20 cellular contexts compared by ENCODE assay signal in genomic region chr2:174780871-174781270, GRCh38. TPM values are rescaled to one million over a fixed set of nuclear protein-coding genes. Genes with fewer than 3 reads are reported as not detected.
"Had no signal": no experiment of that assay in that cellular context is flagged by ENCODE, and none has a peak within 500 bp of the region (broad histone marks: within the 10 kb centered on the region; RNA-seq: fewer than 3 reads in every experiment).

No MANE protein-coding gene starts in this region.

- H3K36me3 Mint-ChIP-seq: activated naive CD4-positive, alpha-beta T cell treated with anti-CD3 and anti-CD28 coated beads, Interleukin-2, amount 50 U/mL, for 24 hours; immature natural killer cell; T-cell had no signal

- H3K4me3 Mint-ChIP-seq: activated CD4-positive, alpha-beta T cell treated with anti-CD3 and anti-CD28 coated beads for 36 hours; activated naive CD4-positive, alpha-beta T cell treated with anti-CD3 and anti-CD28 coated beads, Interleukin-2, amount 50 U/mL, for 24 hours; immature natural killer cell; nephron; T-cell had no signal

- H3K9me3 ChIP-seq: esophagus squamous epithelium, ovary, tibial artery, uterus had no signal

- H3K4me3 ChIP-seq: esophagus squamous epithelium, lung, ovary, tibial artery, uterus had no signal

- H3K27ac ChIP-seq: esophagus squamous epithelium, foreskin keratinocyte, ovary, tibial artery, uterus, VCaP had no signal

- ATAC-seq: activated CD4-positive, alpha-beta T cell treated with anti-CD3 and anti-CD28 coated beads for 36 hours; foreskin keratinocyte; left cardiac atrium; T-cell had no signal

- H3K27me3 Mint-ChIP-seq: activated CD4-positive, alpha-beta T cell treated with anti-CD3 and anti-CD28 coated beads for 36 hours; activated naive CD4-positive, alpha-beta T cell treated with anti-CD3 and anti-CD28 coated beads, Interleukin-2, amount 50 U/mL, for 24 hours; T-cell had no signal

- H3K27ac Mint-ChIP-seq: activated CD4-positive, alpha-beta T cell treated with anti-CD3 and anti-CD28 coated beads for 36 hours; activated naive CD4-positive, alpha-beta T cell treated with anti-CD3 and anti-CD28 coated beads, Interleukin-2, amount 50 U/mL, for 24 hours; nephron had no signal

- H3K9me3 Mint-ChIP-seq: activated naive CD4-positive, alpha-beta T cell treated with anti-CD3 and anti-CD28 coated beads, Interleukin-2, amount 50 U/mL, for 24 hours; immature natural killer cell; nephron; T-cell had no signal

- H3K4me1 ChIP-seq: uterus had no signal

- H3K27me3 ChIP-seq: esophagus squamous epithelium, foreskin keratinocyte, ovary, uterus had no signal

- DNase-seq: activated CD4-positive, alpha-beta T cell treated with anti-CD3 and anti-CD28 coated beads for 36 hours; activated CD8-positive, alpha-beta memory T cell treated with anti-CD3 and anti-CD28 coated beads for 24 hours; activated effector memory CD4-positive, alpha-beta T cell treated with Interleukin-2 at 50 U/mL for 16 hours; amygdala; esophagus squamous epithelium; immature natural killer cell; left cardiac atrium; ovary; stimulated activated CD4-positive, alpha-beta T cell treated with anti-CD3 and anti-CD28 coated beads, Interleukin-15, amount 100 ng/mL, for 24 hours; stimulated activated CD4-positive, alpha-beta T cell treated with anti-CD3 and anti-CD28 coated beads, Interleukin-4, amount 100 ng/mL, for 24 hours; tibial artery; uterus had no signal

- H3K36me3 ChIP-seq: esophagus squamous epithelium, ovary, tibial artery, uterus had no signal

RNA-seq across cellular contexts. Expression of gene CHRNA1, which starts 16.6 kb away (rescaled TPM):
- total RNA-seq: activated CD4-positive, alpha-beta T cell treated with anti-CD3 and anti-CD28 coated beads for 36 hours; bronchial epithelial cell; esophagus squamous epithelium; foreskin keratinocyte; lung; mucosa of gallbladder; uterus had no signal
- polyA plus RNA-seq: foreskin keratinocyte, immature natural killer cell had no signal
